30 cellular contexts compared by ENCODE assay signal in genomic region chr4:1964971-1965370, GRCh38.
"Had no signal": no experiment of that assay in that cellular context is flagged by ENCODE, and none has a peak within 500 bp of the region (broad histone marks: within the 10 kb centered on the region; RNA-seq: fewer than 3 reads in every experiment).

No MANE protein-coding gene starts in this region.

- H3K27ac ChIP-seq: ascending aorta, cardiac muscle cell, coronary artery, Peyer's patch, SJSA1, WERI-Rb-1 had no signal

- H3K9me3 ChIP-seq: ascending aorta, Peyer's patch, SJSA1, SK-N-SH had no signal

- DNase-seq: activated CD4-positive, alpha-beta T cell treated with anti-CD3 and anti-CD28 coated beads for 4 hours; activated CD8-positive, alpha-beta memory T cell treated with anti-CD3 and anti-CD28 coated beads, Interleukin-2, amount 50 U/mL, for 4 hours; activated gamma-delta T cell; activated naive CD4-positive, alpha-beta T cell treated with Interleukin-2 at 50 U/mL for 16 hours; activated T-cell treated with anti-CD3 and anti-CD28 coated beads for 4 hours; amniotic stem cell; dermis blood vessel endothelial cell; NCI-H1092 treated with DMSO at 0.1 percent for 48 hours; NCI-H146; NCI-H187; NCI-H2029 treated with DMSO at 0.1 percent for 48 hours; NCI-H2107; NCI-H2171; NCI-H510A; NCI-H526; NCI-H748 treated with DMSO at 0.1 percent for 48 hours; NK-92 treated with Interleukin-12 subunit alpha and Interleukin-12 subunit beta, amount 100 ng/mL, for 24 hours; PC-3; Peyer's patch; RPMI8226; SHP77 treated with DMSO at 0.1 percent for 48 hours; SK-N-SH; T1000; WERI-Rb-1 had no signal

- H3K4me1 Mint-ChIP-seq: activated naive CD4-positive, alpha-beta T cell treated with anti-CD3 and anti-CD28 coated beads, Interleukin-2, amount 50 U/mL, for 24 hours had no signal

- H3K27ac Mint-ChIP-seq: activated naive CD4-positive, alpha-beta T cell treated with anti-CD3 and anti-CD28 coated beads, Interleukin-2, amount 50 U/mL, for 24 hours; T-helper 1 cell treated with Interleukin-12 subunit alpha and Interleukin-12 subunit beta and Interleukin-4 antibody, amounts not matched to agents 30 μg/mL and 1 μg/mL, for 36 hours had no signal

- H3K27me3 Mint-ChIP-seq: activated naive CD4-positive, alpha-beta T cell treated with anti-CD3 and anti-CD28 coated beads, Interleukin-2, amount 50 U/mL, for 24 hours had no signal

- H3K27me3 ChIP-seq: ascending aorta, cardiac muscle cell, Peyer's patch, SJSA1 had no signal

- H3K9me3 Mint-ChIP-seq: activated naive CD4-positive, alpha-beta T cell treated with anti-CD3 and anti-CD28 coated beads, Interleukin-2, amount 50 U/mL, for 24 hours; T-helper 1 cell treated with Interleukin-12 subunit alpha and Interleukin-12 subunit beta and Interleukin-4 antibody, amounts not matched to agents 30 μg/mL and 1 μg/mL, for 36 hours had no signal

- H3K4me3 ChIP-seq: ascending aorta, cardiac muscle cell, coronary artery, Peyer's patch, SJSA1 had no signal

- ATAC-seq: PC-3 had no signal

- H3K4me1 ChIP-seq: ascending aorta, Peyer's patch, SJSA1 had no signal

- H3K4me3 Mint-ChIP-seq: activated naive CD4-positive, alpha-beta T cell treated with anti-CD3 and anti-CD28 coated beads, Interleukin-2, amount 50 U/mL, for 24 hours; T-helper 1 cell treated with Interleukin-12 subunit alpha and Interleukin-12 subunit beta and Interleukin-4 antibody, amounts not matched to agents 30 μg/mL and 1 μg/mL, for 36 hours had no signal
